In genomic region chr3:30198162-30198561, GRCh38 we compare ENCODE assay signal across 16 cellular contexts.
DNase-seq lines count a peak whose midpoint lies in the region; ATAC-seq and TF ChIP-seq lines count a peak whose summit lies in the region.
"Had no signal": no experiment of that assay in that cellular context is flagged by ENCODE, and none has a peak within 500 bp of the region (broad histone marks: within the 10 kb centered on the region; RNA-seq: fewer than 3 reads in every experiment).

No MANE protein-coding gene starts in this region.

- ATAC-seq in gastrocnemius medialis, result no peak
- ATAC-seq: activated T-helper 17 cell treated with anti-CD3 and anti-CD28 coated beads, Interleukin-2, amount 50 U/mL, for 72 hours; WTC11 had no signal

- in situ Hi-C loops in mammary epithelial cell (cut with MboI; ENCODE audit: low sequenced_read_pairs in 2 of 2), result loop anchor here (10.0 to 25.0 kb wide), 2 partner anchors 161 to 163 kb away; no protein-coding TSS in a partner anchor
- in situ Hi-C loops in gastrocnemius medialis (cut with MboI; ENCODE audit: low sequenced_read_pairs in 4 of 4), result loop anchor here in 3 of 4 donors (5.0 to 10.0 kb wide), 5 partner anchors 76 to 163 kb away; no protein-coding TSS in a partner anchor
- in situ Hi-C loops in GM13976 (cut with MboI; ENCODE audit: low sequenced_read_pairs, unreplicated experiment), result no loop called here

- H3K4me3 ChIP-seq in BLaER1 (no peak overlapping the region), mammary epithelial cell (replicated peaks in 1 of 3; ENCODE audit: insufficient read depth in 1 of 3, low read depth in 2 of 3, low read length in 3 of 3) (no peak overlapping the region), hepatocyte (no peak overlapping the region), gastrocnemius medialis (no peak overlapping the region)
- H3K4me3 ChIP-seq: adrenal gland had no signal

- H3K27ac Mint-ChIP-seq in activated T-cell treated with anti-CD3 and anti-CD28 coated beads, Interleukin-2, amount 50 U/mL, for 24 hours, result no peak overlapping the region
- H3K27ac Mint-ChIP-seq: activated T-helper 17 cell treated with anti-CD3 and anti-CD28 coated beads, Interleukin-2, amount 50 U/mL, for 72 hours; stimulated activated naive CD8-positive, alpha-beta T cell treated with anti-CD3 and anti-CD28 coated beads, Interleukin-15, Interleukin-2, amounts not matched to agents 100 ng/mL and 50 ng/mL, for 24 hours; WTC11 had no signal

- H3K36me3 ChIP-seq in BLaER1 (no peaks in the 10 kb centered on the region), mammary epithelial cell (ENCODE audit: insufficient read depth, low read length) (no peaks in the 10 kb centered on the region), hepatocyte (replicated peaks; ENCODE audit: insufficient read depth, low read depth) (no peaks in the 10 kb centered on the region), gastrocnemius medialis (no peaks in the 10 kb centered on the region)
- H3K36me3 ChIP-seq: adrenal gland had no signal

- peaks cover 4% of the 10 kb centered on the region for H3K4me1 Mint-ChIP-seq in activated T-cell treated with anti-CD3 and anti-CD28 coated beads, Interleukin-2, amount 50 U/mL, for 24 hours (ENCODE audit: low read depth)
- H3K4me1 Mint-ChIP-seq: activated T-helper 17 cell treated with anti-CD3 and anti-CD28 coated beads, Interleukin-2, amount 50 U/mL, for 72 hours had no signal

- H3K27me3 ChIP-seq in BLaER1 (no peaks in the 10 kb centered on the region), mammary epithelial cell (ENCODE audit: insufficient read depth, low read length) (no peaks in the 10 kb centered on the region), hepatocyte (no peaks in the 10 kb centered on the region), gastrocnemius medialis (no peaks in the 10 kb centered on the region)
- H3K27me3 ChIP-seq: adrenal gland had no signal

- dilution Hi-C loops in mammary epithelial cell (cut with HindIII; ENCODE audit: low sequenced_read_pairs), result loop anchor here (25.0 kb wide), 1 partner anchor 161 kb away; no protein-coding TSS in a partner anchor

- peak overlapping the region; percentile 58 for H2AFZ ChIP-seq in mammary epithelial cell (ENCODE audit: low read depth, low read length)
- H2AFZ ChIP-seq in hepatocyte, result no peak overlapping the region

- H3K36me3 Mint-ChIP-seq in activated T-cell treated with anti-CD3 and anti-CD28 coated beads, Interleukin-2, amount 50 U/mL, for 24 hours (ENCODE audit: low read depth), result no peaks in the 10 kb centered on the region
- H3K36me3 Mint-ChIP-seq: WTC11 had no signal

- peak overlapping the region; percentile 20; the same call in 1 of the 2 replicates for H3K9ac ChIP-seq in BLaER1
- H3K9ac ChIP-seq in mammary epithelial cell (ENCODE audit: insufficient read depth, low read length), result no peak overlapping the region

- TF ChIP-seq CTCF in mammary epithelial cell (conservative IDR thresholded peaks at IDR 0.05 in 1 of 2, IDR thresholded peaks at IDR 0.05 in 1 of 2; ENCODE audit: extremely low read depth in 1 of 2, insufficient read depth in 1 of 2, low read depth in 1 of 2, low read length in 2 of 2), result no peak
- TF ChIP-seq CTCF in hepatocyte (IDR thresholded peaks at IDR 0.05; ENCODE audit: poor library complexity), result no peak
- no peak for TF ChIP-seq CTCF in gastrocnemius medialis (IDR thresholded peaks at IDR 0.05 in 4 of 5, conservative IDR thresholded peaks at IDR 0.05 in 1 of 5)
- TF ChIP-seq CTCF in GM13976 (IDR thresholded peaks at IDR 0.05; ENCODE audit: borderline replicate concordance, control extremely low read depth, extremely low read depth, insufficient read depth, missing control alignments), result no peak

- H3K9me3 Mint-ChIP-seq in activated T-cell treated with anti-CD3 and anti-CD28 coated beads, Interleukin-2, amount 50 U/mL, for 24 hours, result no peaks in the 10 kb centered on the region
- H3K9me3 Mint-ChIP-seq: activated T-helper 17 cell treated with anti-CD3 and anti-CD28 coated beads, Interleukin-2, amount 50 U/mL, for 72 hours; stimulated activated naive CD8-positive, alpha-beta T cell treated with anti-CD3 and anti-CD28 coated beads, Interleukin-15, Interleukin-2, amounts not matched to agents 100 ng/mL and 50 ng/mL, for 24 hours had no signal

- peaks cover 29% of the 10 kb centered on the region for H3K4me1 ChIP-seq in BLaER1
- H3K4me1 ChIP-seq in mammary epithelial cell (ENCODE audit: insufficient read depth, low read length), result peaks cover 12% of the 10 kb centered on the region
- peaks cover 16% of the 10 kb centered on the region for H3K4me1 ChIP-seq in hepatocyte (ENCODE audit: insufficient read depth)
- H3K4me1 ChIP-seq in gastrocnemius medialis, result peaks cover 0 to 27% of the 10 kb centered on the region in 2 donors

- intact Hi-C loops in mammary epithelial cell (cut with micrococcal nuclease) (loop anchor here (2.0 kb wide), 2 partner anchors 313 to 409 kb away; partner anchors contain the start of gene TGFBR2), gastrocnemius medialis (cut with DNase I; ENCODE audit: low total_unique reads) (loop anchor here (2.0 to 10.0 kb wide), 3 partner anchors 85 to 1723 kb away; no protein-coding TSS in a partner anchor)

- H3K4me3 Mint-ChIP-seq in activated T-cell treated with anti-CD3 and anti-CD28 coated beads, Interleukin-2, amount 50 U/mL, for 24 hours, result no peak overlapping the region
- H3K4me3 Mint-ChIP-seq: activated T-helper 17 cell treated with anti-CD3 and anti-CD28 coated beads, Interleukin-2, amount 50 U/mL, for 72 hours; stimulated activated naive CD8-positive, alpha-beta T cell treated with anti-CD3 and anti-CD28 coated beads, Interleukin-15, Interleukin-2, amounts not matched to agents 100 ng/mL and 50 ng/mL, for 24 hours; WTC11 had no signal

- no peaks in the 10 kb centered on the region for H4K20me1 ChIP-seq in BLaER1
- no peaks in the 10 kb centered on the region for H4K20me1 ChIP-seq in mammary epithelial cell (ENCODE audit: insufficient read depth, low read length)
- H4K20me1 ChIP-seq in hepatocyte (ENCODE audit: insufficient read depth, poor library complexity, severe bottlenecking), result no peaks in the 10 kb centered on the region

- no peak for TF ChIP-seq POLR2A in gastrocnemius medialis (IDR thresholded peaks at IDR 0.05)

- H3K4me2 ChIP-seq in BLaER1 (peak overlapping the region; percentile 62), mammary epithelial cell (ENCODE audit: insufficient read depth, low read depth, low read length) (no peak overlapping the region), hepatocyte (peak overlapping the region; percentile 4)

- H3K9me2 ChIP-seq in hepatocyte (replicated peaks; ENCODE audit: insufficient read depth), result no peaks in the 10 kb centered on the region

- no TSS peak for BruUV-seq in mammary epithelial cell (replicated peaks; lab: Mats Ljungman, UMichigan)

- DNase-seq in MV-4-11 (lab: John Stamatoyannopoulos, UW) (peak; percentile 41), mammary epithelial cell (no peak), hepatocyte (ENCODE audit: low spot score) (peak; percentile 6), gastrocnemius medialis (no peak), GM13976 (ENCODE audit: low spot score) (no peak), GF-D8 (lab: John Stamatoyannopoulos, UW) (no peak)
- DNase-seq in activated T-cell treated with anti-CD3 and anti-CD28 coated beads, Interleukin-2, amount 50 U/mL, for 24 hours, result no peak
- DNase-seq: adrenal gland, cortex of kidney, hippocampal formation, NCI-H1417 treated with DMSO at 0.1 percent for 48 hours, SW 1271 had no signal

- H3K9me3 ChIP-seq in BLaER1 (no peaks in the 10 kb centered on the region), mammary epithelial cell (replicated peaks; ENCODE audit: insufficient read depth, low read length) (no peaks in the 10 kb centered on the region), hepatocyte (ENCODE audit: low read depth) (no peaks in the 10 kb centered on the region), gastrocnemius medialis (no peaks in the 10 kb centered on the region)
- H3K9me3 ChIP-seq: adrenal gland had no signal

- H3K79me2 ChIP-seq in mammary epithelial cell (ENCODE audit: insufficient read depth, low read length), result no peaks in the 10 kb centered on the region
- H3K79me2 ChIP-seq in hepatocyte, result no peaks in the 10 kb centered on the region

- no peaks in the 10 kb centered on the region for H3K27me3 Mint-ChIP-seq in activated T-cell treated with anti-CD3 and anti-CD28 coated beads, Interleukin-2, amount 50 U/mL, for 24 hours
- H3K27me3 Mint-ChIP-seq: stimulated activated naive CD8-positive, alpha-beta T cell treated with anti-CD3 and anti-CD28 coated beads, Interleukin-15, Interleukin-2, amounts not matched to agents 100 ng/mL and 50 ng/mL, for 24 hours had no signal

- H3K27ac ChIP-seq in BLaER1 (peak overlapping the region; percentile 40; the same call in 1 of the 2 replicates), mammary epithelial cell (ENCODE audit: insufficient read depth, low read depth, low read length) (no peak overlapping the region), hepatocyte (no peak overlapping the region), gastrocnemius medialis (no peak overlapping the region)
- H3K27ac ChIP-seq: adrenal gland had no signal

- CTCF ChIA-PET in mammary epithelial cell (lab: Charles Lee; ENCODE audit: low non-redundant PET), result interaction anchor here (1.5 kb wide), 1 partner anchor 63 kb away, joined by 8 read pairs; no protein-coding TSS in a partner anchor

Comparison
In these comparisons a context has a peak if more than half of its experiments do, and no peak if none do; other contexts are left out.
1. DNase-seq: peak in MV-4-11 (single experiment) and hepatocyte (single experiment); none in mammary epithelial cell (single experiment), gastrocnemius medialis (0 of 2), GM13976 (single experiment), activated T-cell treated with anti-CD3 and anti-CD28 coated beads, Interleukin-2, amount 50 U/mL, for 24 hours (single experiment) and GF-D8 (single experiment).